Comparison of ENCODE assay signal across 2 cellular contexts in genomic region chr1:227847046-227847445, GRCh38. TPM values are rescaled to one million over a fixed set of nuclear protein-coding genes. Genes with fewer than 3 reads are reported as not detected.
"Had no signal": no experiment of that assay in that cellular context is flagged by ENCODE, and none has a peak within 500 bp of the region (broad histone marks: within the 10 kb centered on the region; RNA-seq: fewer than 3 reads in every experiment).

No MANE protein-coding gene starts in this region.

RNA-seq across cellular contexts. Expression of gene PRSS38, which starts 31.6 kb away (rescaled TPM):
- total RNA-seq: G401, GM12878 had no signal
- polyA plus RNA-seq: GM12878 had no signal
